Comparison of ENCODE assay signal across 9 cellular contexts in genomic region chr3:184135149-184135910, GRCh38. TPM values are rescaled to one million over a fixed set of nuclear protein-coding genes. Genes with fewer than 3 reads are reported as not detected.
DNase-seq lines count a peak whose midpoint lies in the region; ATAC-seq, FAIRE-seq and TF ChIP-seq lines count a peak whose summit lies in the region.
"Had no signal": no experiment of that assay in that cellular context is flagged by ENCODE, and none has a peak within 500 bp of the region (broad histone marks: within the 10 kb centered on the region; RNA-seq: fewer than 3 reads in every experiment).

Gene EIF2B5, plus strand, starts transcription at chr3:184135358. Its CDS starts 28 bp downstream, at chr3:184135386.

- dilution Hi-C loops in keratinocyte (cut with MboI; ENCODE audit: extremely low pct_ligation_motif_present, low sequenced_read_pairs) = no loop called here

- H3K27ac ChIP-seq in keratinocyte (ENCODE audit: control insufficient read depth, insufficient read depth, low read length) = peak within 1 kb of the TSS; percentile 76

- H4K20me1 ChIP-seq in keratinocyte (ENCODE audit: control insufficient read depth, extremely low read depth, insufficient read depth, low read length) = no peaks in the 10 kb centered on the region

- H3K36me3 ChIP-seq in keratinocyte (ENCODE audit: control insufficient read depth in 2 of 2, extremely low read depth in 1 of 2, insufficient read depth in 2 of 2, low read length in 2 of 2) = peaks cover 3 to 7% of the 10 kb centered on the region in 2 experiments

- peak in 2 of 3 experiments; percentile 38 to 49 for TF ChIP-seq CTCF in keratinocyte (optimal IDR thresholded peaks at IDR 0.05 in 1 of 3, IDR thresholded peaks at IDR 0.05 in 1 of 3, conservative IDR thresholded peaks at IDR 0.05 in 1 of 3; ENCODE audit: extremely low read depth in 1 of 3, insufficient read depth in 2 of 3, low read length in 3 of 3)

- FAIRE-seq in keratinocyte (lab: Jason Lieb, UNC) = no peak
- FAIRE-seq: islet of Langerhans had no signal

- DNase-seq in AG20443 (ENCODE audit: low spot score) (peak; percentile 95), NCI-H446 (lab: John Stamatoyannopoulos, UW) (peak; percentile 92 to 96), cerebellar cortex (ENCODE audit: low spot score) (peak; percentile 96), keratinocyte (ENCODE audit: low read depth, low spot score) (peak; percentile 48)
- peak; percentile 78 to 79 for DNase-seq in stimulated activated CD4-positive, alpha-beta T cell treated with anti-CD3 and anti-CD28 coated beads, Interleukin-15, amount 100 ng/mL, for 48 hours (ENCODE audit: low read depth in 2 of 2)

- ATAC-seq in GM19025 (IDR thresholded peaks at IDR 0.05; ENCODE audit: low read depth, unreplicated experiment) (peak; percentile 84), HG03342 (IDR thresholded peaks at IDR 0.05; ENCODE audit: unreplicated experiment) (peak; percentile 86)
- ATAC-seq in activated CD4-positive, CD25-positive, alpha-beta regulatory T cell treated with anti-CD3 and anti-CD28 coated beads, Interleukin-2, amount 50 U/mL, for 24 hours = peak; percentile 87 to 88

- H3K9ac ChIP-seq in keratinocyte (ENCODE audit: control insufficient read depth, extremely low read depth, insufficient read depth, low read length) = peak within 1 kb of the TSS; percentile 91

- peaks cover 17% of the 10 kb centered on the region for H3K4me1 ChIP-seq in keratinocyte (ENCODE audit: control insufficient read depth, extremely low read depth, insufficient read depth, low read length)

- H2AFZ ChIP-seq in keratinocyte (ENCODE audit: control insufficient read depth, low read length) = peak within 1 kb of the TSS; percentile 78

- no peaks in the 10 kb centered on the region for H3K27me3 ChIP-seq in keratinocyte (ENCODE audit: control insufficient read depth, extremely low read depth, insufficient read depth, low read length)

- H3K9me1 ChIP-seq in keratinocyte (ENCODE audit: control insufficient read depth, extremely low read depth, insufficient read depth, low read length) = no peaks in the 10 kb centered on the region

- H3K4me3 ChIP-seq in keratinocyte (ENCODE audit: control insufficient read depth in 2 of 3, extremely low read depth in 1 of 3, insufficient read depth in 2 of 3, low read depth in 1 of 3, low read length in 3 of 3) = peak within 1 kb of the TSS; percentile 63 to 99 (median 97)

- H3K79me2 ChIP-seq in keratinocyte (ENCODE audit: control insufficient read depth, insufficient read depth, low read length) = peaks cover 37% of the 10 kb centered on the region

- no peaks in the 10 kb centered on the region for H3K9me3 ChIP-seq in keratinocyte (ENCODE audit: control insufficient read depth, low read depth, low read length)

- peak within 1 kb of the TSS; percentile 98 for H3K4me2 ChIP-seq in keratinocyte (ENCODE audit: control insufficient read depth, extremely low read depth, insufficient read depth, low read depth, low read length)

RNA-seq across cellular contexts. Expression of gene EIF2B5, which starts in this region (rescaled TPM):
- polyA plus RNA-seq in keratinocyte = 31.9 to 37.9 TPM (median 33.7 TPM) in 3 replicates
- polyA plus RNA-seq in keratinocyte (2011; ENCODE audit: low read depth) = 48.6 TPM
- polyA plus RNA-seq in keratinocyte (2011; cell fraction: cytosol; rRNA removed) = 22.2 and 24.4 TPM in 2 replicates
- polyA plus RNA-seq in keratinocyte (2011; cell fraction: nucleus; rRNA removed) = 55.3 and 62.8 TPM in 2 replicates
- polyA plus RNA-seq in keratinocyte (2012; ENCODE audit: low replicate concordance) = 28.9 and 31.9 TPM in 2 replicates
- polyA minus RNA-seq in keratinocyte = 22.5 to 37.1 TPM (median 30.7 TPM) in 3 replicates
- 16.5 TPM for polyA minus RNA-seq in keratinocyte (2011; cell fraction: cytosol; rRNA and poly(A)+ RNA removed)
- polyA minus RNA-seq in keratinocyte (2011; cell fraction: nucleus; rRNA and poly(A)+ RNA removed) = 18.0 and 22.5 TPM in 2 replicates

Comparison
In these comparisons a context has a peak if more than half of its experiments do, and no peak if none do; other contexts are left out.
1. Peak in every context shown above with its lines: DNase-seq, ATAC-seq, H3K4me3 ChIP-seq and H3K27ac ChIP-seq.